In the genomic region with DNA sequence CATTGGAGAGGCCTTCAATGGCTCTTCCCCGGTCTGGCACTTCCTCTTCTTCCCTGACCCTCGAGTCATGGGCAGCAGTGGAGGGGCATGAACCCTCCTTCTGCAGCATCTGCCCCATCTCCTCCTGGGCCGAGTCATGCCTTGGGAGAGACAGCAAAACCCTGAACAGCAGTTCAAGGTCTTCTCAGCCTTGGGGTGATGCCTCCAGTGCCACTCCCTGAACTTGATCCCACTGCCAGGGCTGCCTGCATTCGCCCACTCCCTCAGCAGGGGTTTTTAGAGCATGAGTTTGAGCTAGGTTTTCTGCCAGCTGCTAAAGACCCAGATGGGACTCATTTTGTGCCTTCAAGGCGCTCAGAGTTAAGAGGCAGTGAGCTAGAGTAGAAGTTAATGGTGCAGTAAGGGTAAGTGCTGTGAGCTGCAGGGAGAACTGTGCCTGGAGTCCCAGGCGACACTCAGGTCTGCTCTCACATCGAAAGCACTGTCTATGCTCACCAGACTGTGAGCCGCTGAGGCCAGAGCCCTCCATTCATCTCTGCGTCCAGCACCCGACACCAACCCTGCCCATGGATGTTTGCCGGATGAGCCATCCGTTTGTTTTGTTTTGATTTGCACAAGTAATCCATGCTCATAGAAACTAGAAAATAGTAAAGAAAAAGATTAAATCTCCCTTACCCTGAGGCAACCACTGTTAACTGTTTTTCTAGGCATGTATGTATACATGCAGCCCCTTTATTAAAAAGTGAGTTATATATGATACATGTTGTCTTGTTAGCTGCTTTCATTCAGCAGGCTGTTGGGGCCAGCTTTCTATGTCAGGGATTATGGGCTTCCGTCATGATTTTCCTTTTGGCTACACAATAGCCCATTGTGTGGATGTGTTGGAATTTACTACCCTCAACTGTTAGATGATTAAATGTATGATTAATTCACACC, we compare ENCODE assay signal across 14 cellular contexts.
DNase-seq lines count a peak whose midpoint lies in the region; ATAC-seq and TF ChIP-seq lines count a peak whose summit lies in the region.
"Had no signal": no experiment of that assay in that cellular context is flagged by ENCODE, and none has a peak within 500 bp of the region (broad histone marks: within the 10 kb centered on the region; RNA-seq: fewer than 3 reads in every experiment).

No MANE protein-coding gene starts in this region.

- H3K27ac Mint-ChIP-seq in progenitor cell of endocrine pancreas (peak overlapping the region; percentile 74), T-helper 17 cell (no peak overlapping the region)
- no peak overlapping the region for H3K27ac Mint-ChIP-seq in activated naive CD8-positive, alpha-beta T cell treated with anti-CD3 and anti-CD28 coated beads, Interleukin-2, amount 50 U/mL, for 24 hours
- H3K27ac Mint-ChIP-seq: CD4-positive, alpha-beta memory T cell had no signal

- H3K4me3 Mint-ChIP-seq in progenitor cell of endocrine pancreas (ENCODE audit: low read depth) (no peak overlapping the region), T-helper 17 cell (no peak overlapping the region)
- no peak overlapping the region for H3K4me3 Mint-ChIP-seq in activated naive CD8-positive, alpha-beta T cell treated with anti-CD3 and anti-CD28 coated beads, Interleukin-2, amount 50 U/mL, for 24 hours
- H3K4me3 Mint-ChIP-seq: CD4-positive, alpha-beta memory T cell had no signal

- peaks cover 14% of the 10 kb centered on the region for H3K4me1 ChIP-seq in HAP-1
- H3K4me1 ChIP-seq: heart right ventricle had no signal

- peaks cover 25% of the 10 kb centered on the region for H3K36me3 ChIP-seq in HAP-1 (replicated peaks)

- no peak overlapping the region for H3K4me3 ChIP-seq in HAP-1
- H3K4me3 ChIP-seq: cardiac muscle cell, heart right ventricle had no signal

- peaks cover 43% of the 10 kb centered on the region for H3K36me3 Mint-ChIP-seq in progenitor cell of endocrine pancreas (ENCODE audit: insufficient read depth)
- peaks cover 43% of the 10 kb centered on the region for H3K36me3 Mint-ChIP-seq in activated naive CD8-positive, alpha-beta T cell treated with anti-CD3 and anti-CD28 coated beads, Interleukin-2, amount 50 U/mL, for 24 hours (ENCODE audit: low read depth)
- H3K36me3 Mint-ChIP-seq in T-helper 17 cell (ENCODE audit: low read depth), result peaks cover 18% of the 10 kb centered on the region

- H3K27me3 ChIP-seq in HAP-1 (ENCODE audit: low read depth), result no peaks in the 10 kb centered on the region
- H3K27me3 ChIP-seq: cardiac muscle cell, heart right ventricle had no signal

- no peak for TF ChIP-seq CTCF in progenitor cell of endocrine pancreas (IDR thresholded peaks at IDR 0.05; ENCODE audit: unreplicated experiment)

- ATAC-seq in activated naive CD8-positive, alpha-beta T cell treated with anti-CD3 and anti-CD28 coated beads, Interleukin-2, amount 50 U/mL, for 24 hours, result no peak
- no peak for ATAC-seq in T-helper 17 cell
- ATAC-seq: heart right ventricle; stimulated activated naive CD8-positive, alpha-beta T cell treated with anti-CD3 and anti-CD28 coated beads, Interleukin-15, Interleukin-2, amounts not matched to agents 100 U/mL and 50 U/mL, for 24 hours had no signal

- H3K27me3 Mint-ChIP-seq in progenitor cell of endocrine pancreas (no peaks in the 10 kb centered on the region), T-helper 17 cell (no peaks in the 10 kb centered on the region)
- no peaks in the 10 kb centered on the region for H3K27me3 Mint-ChIP-seq in activated naive CD8-positive, alpha-beta T cell treated with anti-CD3 and anti-CD28 coated beads, Interleukin-2, amount 50 U/mL, for 24 hours
- H3K27me3 Mint-ChIP-seq: CD4-positive, alpha-beta memory T cell had no signal

- H3K4me1 Mint-ChIP-seq in progenitor cell of endocrine pancreas (ENCODE audit: low read depth) (no peaks in the 10 kb centered on the region), T-helper 17 cell (peaks cover 3% of the 10 kb centered on the region)
- H3K4me1 Mint-ChIP-seq in activated naive CD8-positive, alpha-beta T cell treated with anti-CD3 and anti-CD28 coated beads, Interleukin-2, amount 50 U/mL, for 24 hours, result no peaks in the 10 kb centered on the region
- H3K4me1 Mint-ChIP-seq: CD4-positive, alpha-beta memory T cell had no signal

- no peaks in the 10 kb centered on the region for H3K9me3 Mint-ChIP-seq in progenitor cell of endocrine pancreas (ENCODE audit: low read depth)
- H3K9me3 Mint-ChIP-seq in activated naive CD8-positive, alpha-beta T cell treated with anti-CD3 and anti-CD28 coated beads, Interleukin-2, amount 50 U/mL, for 24 hours, result no peaks in the 10 kb centered on the region
- H3K9me3 Mint-ChIP-seq: CD4-positive, alpha-beta memory T cell had no signal

- DNase-seq in HAP-1 (ENCODE audit: low spot score in 2 of 2), result peak; percentile 63 to 67
- peak; percentile 64 for DNase-seq in amniotic epithelial cell (ENCODE audit: low read depth)
- DNase-seq in fibroblast of the conjunctiva (ENCODE audit: low read depth), result peak; percentile 55
- no peak for DNase-seq in progenitor cell of endocrine pancreas (ENCODE audit: low spot score, unreplicated experiment)
- no peak for DNase-seq in DMS79 treated with DMSO at 0.1 percent for 48 hours (lab: John Stamatoyannopoulos, UW)
- DNase-seq in activated naive CD8-positive, alpha-beta T cell treated with anti-CD3 and anti-CD28 coated beads, Interleukin-2, amount 50 U/mL, for 24 hours, result no peak
- no peak for DNase-seq in NCI-H2196 treated with DMSO at 0.1 percent for 48 hours (lab: John Stamatoyannopoulos, UW; ENCODE audit: unreplicated experiment)
- DNase-seq in T-helper 17 cell, result no peak
- DNase-seq: activated CD8-positive, alpha-beta memory T cell treated with anti-CD3 and anti-CD28 coated beads, Interleukin-2, amount 50 U/mL, for 4 hours; CD4-positive, alpha-beta memory T cell; heart right ventricle; NCI-H1092; stimulated activated naive CD8-positive, alpha-beta T cell treated with anti-CD3 and anti-CD28 coated beads, Interleukin-15, Interleukin-2, amounts not matched to agents 100 U/mL and 50 U/mL, for 24 hours had no signal

- H3K9me3 ChIP-seq in HAP-1 (no peaks in the 10 kb centered on the region), T-helper 17 cell (ENCODE audit: control insufficient read depth, low read length, poor library complexity, severe bottlenecking) (no peaks in the 10 kb centered on the region)
- H3K9me3 ChIP-seq: heart right ventricle had no signal

- in situ Hi-C loops in HAP-1 (cut with MboI; ENCODE audit: low sequenced_read_pairs), result no loop called here

Comparison
In these comparisons a context has a peak if more than half of its experiments do, and no peak if none do; other contexts are left out.
1. DNase-seq: peak in HAP-1 (2 of 2), amniotic epithelial cell (single experiment) and fibroblast of the conjunctiva (single experiment); none in progenitor cell of endocrine pancreas (single experiment), DMS79 treated with DMSO at 0.1 percent for 48 hours (single experiment), activated naive CD8-positive, alpha-beta T cell treated with anti-CD3 and anti-CD28 coated beads, Interleukin-2, amount 50 U/mL, for 24 hours (single experiment), NCI-H2196 treated with DMSO at 0.1 percent for 48 hours (single experiment) and T-helper 17 cell (0 of 3).